33 cellular contexts compared by ENCODE assay signal in the genomic region with DNA sequence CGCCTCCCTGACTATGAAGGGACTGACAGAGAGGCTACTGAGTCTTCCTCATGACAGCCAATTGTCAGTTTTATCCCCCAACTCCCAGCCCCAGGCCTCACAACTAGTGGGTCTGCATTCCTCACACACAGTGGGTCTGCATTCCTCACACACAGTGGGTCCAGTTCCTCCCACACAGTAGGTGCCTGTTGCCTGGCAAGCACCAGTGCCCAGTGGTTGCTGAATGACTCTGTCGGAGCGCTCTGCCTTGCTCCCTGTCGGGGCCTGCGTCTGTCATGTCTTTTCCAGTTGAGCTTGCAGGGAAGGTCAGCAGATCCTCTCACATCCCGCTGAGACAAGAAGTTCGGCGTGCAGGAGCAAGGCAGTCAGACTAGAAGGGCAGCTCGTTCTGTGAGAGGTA.
"Had no signal": no experiment of that assay in that cellular context is flagged by ENCODE, and none has a peak within 500 bp of the region (broad histone marks: within the 10 kb centered on the region; RNA-seq: fewer than 3 reads in every experiment).

No MANE protein-coding gene starts in this region.

- H3K36me3 ChIP-seq: adrenal gland, brain microvascular endothelial cell, breast epithelium had no signal

- H3K27ac ChIP-seq: adrenal gland, body of pancreas, brain microvascular endothelial cell, breast epithelium, VCaP had no signal

- H3K4me3 ChIP-seq: adrenal gland, body of pancreas, breast epithelium had no signal

- FAIRE-seq: astrocyte, TTC549 had no signal

- H3K27me3 ChIP-seq: adrenal gland, body of pancreas, brain microvascular endothelial cell, breast epithelium had no signal

- DNase-seq: activated B cell treated with CpG ODN at 0.5 μM for 24 hours; activated CD4-positive, alpha-beta memory T cell treated with anti-CD3 and anti-CD28 coated beads for 36 hours; activated CD4-positive, alpha-beta T cell treated with anti-CD3 and anti-CD28 coated beads for 4 hours; activated CD4-positive, alpha-beta T cell treated with anti-CD3 and anti-CD28 coated beads, Interleukin-2, amount 10 ng/mL, durations not matched to agents 24 days and 14 days; activated CD4-positive, alpha-beta T cell treated with anti-CD3 and anti-CD28 coated beads, Interleukin-2, amount 50 U/mL, for 1 hour; activated CD4-positive, alpha-beta T cell treated with anti-CD3 and anti-CD28 coated beads, Interleukin-2, amount 50 U/mL, for 4 hours; activated CD4-positive, CD25-positive, alpha-beta regulatory T cell treated with anti-CD3 and anti-CD28 coated beads, Interleukin-2, amount 50 U/mL, for 72 hours; activated CD8-positive, alpha-beta memory T cell treated with anti-CD3 and anti-CD28 coated beads, Interleukin-2, amount 50 U/mL, for 4 hours; activated CD8-positive, alpha-beta T cell treated with anti-CD3 and anti-CD28 coated beads for 36 hours; activated effector memory CD4-positive, alpha-beta T cell treated with anti-CD3 and anti-CD28 coated beads, Interleukin-2, amount 50 U/mL, for 16 hours; activated gamma-delta T cell treated with Interleukin-2 at 50 U/mL for 16 hours; activated naive CD4-positive, alpha-beta T cell; activated naive CD4-positive, alpha-beta T cell treated with anti-CD3 and anti-CD28 coated beads for 36 hours; activated naive CD4-positive, alpha-beta T cell treated with anti-CD3 and anti-CD28 coated beads, Interleukin-2, amount 50 U/mL, for 16 hours; activated naive CD8-positive, alpha-beta T cell treated with anti-CD3 and anti-CD28 coated beads for 36 hours; activated T-cell treated with anti-CD3 and anti-CD28 coated beads for 4 hours; activated T-cell treated with anti-CD3 and anti-CD28 coated beads, Interleukin-2, amount 50 U/mL, for 1 hour; activated T-cell treated with anti-CD3 and anti-CD28 coated beads, Interleukin-2, amount 50 U/mL, for 4 hours; activated T-cell treated with anti-CD3 and anti-CD28 coated beads, Interleukin-2, amount 50 U/mL, for 72 hours; adrenal gland; amniotic stem cell; aorta; body of pancreas; brain microvascular endothelial cell; central memory CD4-positive, alpha-beta T cell; T-helper 2 cell; T-helper 9 cell had no signal

- ATAC-seq: activated CD8-positive, alpha-beta T cell treated with anti-CD3 and anti-CD28 coated beads for 36 hours; activated naive CD4-positive, alpha-beta T cell treated with anti-CD3 and anti-CD28 coated beads, Interleukin-2, amount 50 U/mL, for 72 hours; activated T-cell treated with anti-CD3 and anti-CD28 coated beads, Interleukin-2, amount 50 U/mL, for 4 hours; activated T-cell treated with anti-CD3 and anti-CD28 coated beads, Interleukin-2, amount 50 U/mL, for 72 hours; activated T-helper 17 cell treated with anti-CD3 and anti-CD28 coated beads, Interleukin-2, amount 50 U/mL, for 72 hours; body of pancreas had no signal

- H3K4me1 ChIP-seq: adrenal gland, body of pancreas, breast epithelium had no signal

- H3K9me3 ChIP-seq: adrenal gland, body of pancreas, breast epithelium had no signal
